In genomic region chr11:134140961-134141490, GRCh38 we compare ENCODE assay signal across 1 cellular context.
TF ChIP-seq lines count a peak whose summit lies in the region.

No MANE protein-coding gene starts in this region.

TF ChIP-seq in IMR-90, 13 proteins besides CTCF, POLR2A, EP300 and RAD21 (continued from another document):
- no peak for TF ChIP-seq MAFK (IDR thresholded peaks at IDR 0.05; ENCODE audit: low read depth, low read length)
